ENCODE assay signal across 2 cellular contexts in genomic region chr17:20633268-20634059, GRCh38. TPM values are rescaled to one million over a fixed set of nuclear protein-coding genes. Genes with fewer than 3 reads are reported as not detected.
"Had no signal": no experiment of that assay in that cellular context is flagged by ENCODE, and none has a peak within 500 bp of the region (broad histone marks: within the 10 kb centered on the region; RNA-seq: fewer than 3 reads in every experiment).

No MANE protein-coding gene starts in this region.

RNA-seq across cellular contexts. Expression of gene CDRT15L2, which starts 53.9 kb away (rescaled TPM):
- total RNA-seq: G401, GM12878 had no signal
- polyA plus RNA-seq: GM12878 had no signal
